In the genomic region with DNA sequence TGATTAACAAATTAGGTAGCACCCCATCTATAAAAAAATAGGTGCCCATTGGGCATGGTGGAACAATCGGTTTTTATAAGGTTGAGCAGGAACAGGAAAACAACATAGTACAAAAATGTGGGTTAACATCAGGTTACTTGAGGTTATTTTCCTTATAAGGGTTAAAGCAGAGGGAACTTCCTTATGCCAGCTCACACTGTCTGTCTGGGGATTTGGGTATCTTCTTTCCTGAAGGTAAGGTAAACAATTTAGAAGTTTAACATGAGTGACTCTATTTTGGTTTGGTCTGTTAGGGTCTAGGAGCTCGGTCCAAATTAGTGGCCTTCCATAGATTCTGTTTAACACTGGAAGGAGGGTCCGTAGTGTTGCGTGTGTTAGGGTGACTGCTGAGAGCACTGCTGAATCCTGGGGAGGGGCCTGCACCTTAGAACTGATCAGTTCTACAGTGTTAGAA, we compare ENCODE assay signal across 8 cellular contexts. TPM values are rescaled to one million over a fixed set of nuclear protein-coding genes. Genes with fewer than 3 reads are reported as not detected.
DNase-seq lines count a peak whose midpoint lies in the region; ATAC-seq, FAIRE-seq and TF ChIP-seq lines count a peak whose summit lies in the region.

No MANE protein-coding gene starts in this region.

- no peaks in the 10 kb centered on the region for H3K27me3 Mint-ChIP-seq in activated naive CD4-positive, alpha-beta T cell treated with anti-CD3 and anti-CD28 coated beads, Interleukin-2, amount 10 ng/mL, durations not matched to agents 7 days and 5 days

- H3K4me2 ChIP-seq in PC-3 (ENCODE audit: low read length) (peak overlapping the region; percentile 43), smooth muscle cell (peak overlapping the region; percentile 68)

- H3K27ac ChIP-seq in PC-3 (ENCODE audit: low read length) (peak overlapping the region; percentile 7; the same call in 1 of the 2 replicates), smooth muscle cell (ENCODE audit: low read depth) (peak overlapping the region; percentile 96)

- no TSS peak for BruUV-seq in PC-3 (replicated peaks; lab: Mats Ljungman, UMichigan)

- peaks cover 17% of the 10 kb centered on the region for H3K36me3 ChIP-seq in PC-3 (ENCODE audit: low read depth, low read length)
- H3K36me3 ChIP-seq in smooth muscle cell (ENCODE audit: low read depth): no peaks in the 10 kb centered on the region

- POLR2A ChIA-PET in PC-3 (lab: Charles Lee; ENCODE audit: unreplicated experiment): no interaction called here

- intact Hi-C loops in PC-3 (cut with micrococcal nuclease): no loop called here

- H3K36me3 Mint-ChIP-seq in activated naive CD4-positive, alpha-beta T cell treated with anti-CD3 and anti-CD28 coated beads, Interleukin-2, amount 10 ng/mL, durations not matched to agents 7 days and 5 days: peaks cover 66% of the 10 kb centered on the region

- H4K20me1 ChIP-seq in PC-3 (ENCODE audit: low read length): no peaks in the 10 kb centered on the region
- peaks cover 54% of the 10 kb centered on the region for H4K20me1 ChIP-seq in smooth muscle cell (ENCODE audit: low read depth)

- H3K27me3 ChIP-seq in PC-3 (ENCODE audit: low read length): no peaks in the 10 kb centered on the region
- no peaks in the 10 kb centered on the region for H3K27me3 ChIP-seq in smooth muscle cell (ENCODE audit: low read depth)

- H2AFZ ChIP-seq in PC-3 (ENCODE audit: low read length) (no peak overlapping the region), smooth muscle cell (ENCODE audit: low read depth) (no peak overlapping the region)

- H3F3A ChIP-seq in PC-3 (ENCODE audit: low read length, unreplicated experiment) (peaks cover 8% of the 10 kb centered on the region), smooth muscle cell (ENCODE audit: low read depth) (peaks cover 47% of the 10 kb centered on the region)

- H3K9me3 Mint-ChIP-seq in activated naive CD4-positive, alpha-beta T cell treated with anti-CD3 and anti-CD28 coated beads, Interleukin-2, amount 10 ng/mL, durations not matched to agents 7 days and 5 days: peaks cover 1% of the 10 kb centered on the region

- no peak for FAIRE-seq in frontal cortex (lab: Jason Lieb, UNC)

- no peaks in the 10 kb centered on the region for H3K9me2 ChIP-seq in PC-3 (replicated peaks; ENCODE audit: low read length)

- peak overlapping the region; percentile 86 for H3K4me3 Mint-ChIP-seq in activated naive CD4-positive, alpha-beta T cell treated with anti-CD3 and anti-CD28 coated beads, Interleukin-2, amount 10 ng/mL, durations not matched to agents 7 days and 5 days

- WGBS in smooth muscle cell (ENCODE audit: low lambda C conversion rate): 68% methylated on average over 4 of the region's 4 CpGs

- peak overlapping the region; percentile 96 for H3K27ac Mint-ChIP-seq in activated naive CD4-positive, alpha-beta T cell treated with anti-CD3 and anti-CD28 coated beads, Interleukin-2, amount 10 ng/mL, durations not matched to agents 7 days and 5 days

- peak; percentile 44 for DNase-seq in activated naive CD4-positive, alpha-beta T cell treated with anti-CD3 and anti-CD28 coated beads, Interleukin-2, amount 10 ng/mL, durations not matched to agents 7 days and 5 days
- no peak for DNase-seq in activated naive CD4-positive, alpha-beta T cell treated with Interleukin-2 at 50 U/mL for 16 hours
- DNase-seq in PC-3 (peak; percentile 41), smooth muscle cell (lab: John Stamatoyannopoulos, UW; ENCODE audit: unreplicated experiment) (no peak), AG08395 (ENCODE audit: low spot score) (no peak), frontal cortex (ENCODE audit: low spot score in 2 of 2) (no peak)
- no peak for DNase-seq in stimulated activated CD4-positive, alpha-beta T cell treated with anti-CD3 and anti-CD28 coated beads, Interleukin-2, amount 100 ng/mL, for 48 hours

- H3K9me3 ChIP-seq in PC-3 (ENCODE audit: low read length) (no peaks in the 10 kb centered on the region), smooth muscle cell (replicated peaks; ENCODE audit: low read depth) (no peaks in the 10 kb centered on the region)

- H3K4me1 Mint-ChIP-seq in activated naive CD4-positive, alpha-beta T cell treated with anti-CD3 and anti-CD28 coated beads, Interleukin-2, amount 10 ng/mL, durations not matched to agents 7 days and 5 days: peaks cover 82% of the 10 kb centered on the region

- CTCF ChIA-PET in activated naive CD4-positive, alpha-beta T cell treated with anti-CD3 and anti-CD28 coated beads, Interleukin-2, amount 10 ng/mL, durations not matched to agents 7 days and 5 days (lab: Charles Lee): interaction anchor here (0.6 to 8.1 kb wide), 10 partner anchors 12 to 118 kb away, joined by 3 to 68 read pairs (median 5); a partner anchor contains a TSS
- CTCF ChIA-PET in PC-3 (lab: Charles Lee): interaction anchor here (0.7 kb wide), 1 partner anchor 116 kb away, joined by 3 read pairs; no protein-coding TSS in a partner anchor

- ATAC-seq in PC-3: peak; percentile 68
- ATAC-seq in esophagus mucosa: peak; percentile 58

- TF ChIP-seq CTCF in PC-3 (conservative IDR thresholded peaks at IDR 0.05; ENCODE audit: low read depth, low read length) (no peak), smooth muscle cell (IDR thresholded peaks at IDR 0.05; ENCODE audit: borderline replicate concordance, insufficient read depth, poor library complexity, severe bottlenecking) (no peak)

- H3K79me2 ChIP-seq in PC-3 (ENCODE audit: low read length) (peaks cover 92% of the 10 kb centered on the region), smooth muscle cell (ENCODE audit: low read depth) (peaks cover 100% of the 10 kb centered on the region)

- H3K9ac ChIP-seq in PC-3 (ENCODE audit: low read length) (no peak overlapping the region), smooth muscle cell (ENCODE audit: low read depth) (peak overlapping the region; percentile 18)

- peaks cover 56% of the 10 kb centered on the region for H3K4me1 ChIP-seq in PC-3 (ENCODE audit: insufficient read depth, low read length)
- H3K4me1 ChIP-seq in smooth muscle cell (ENCODE audit: low read depth): peaks cover 56% of the 10 kb centered on the region

- H3K4me3 ChIP-seq in PC-3 (ENCODE audit: low read length) (no peak overlapping the region), smooth muscle cell (no peak overlapping the region)

RNA-seq across cellular contexts. Expression of a gene that starts 14.7 kb away (rescaled TPM):
- 42.7 and 50.6 TPM in 2 replicates for total RNA-seq in PC-3 (2014; rRNA removed)
- 67.5 TPM for total RNA-seq in esophagus mucosa
- total RNA-seq in smooth muscle cell: 99.2 and 132 TPM in 2 replicates
- 64.4 and 81.6 TPM in 2 replicates for polyA plus RNA-seq in smooth muscle cell
- total RNA-seq in frontal cortex: 108 TPM

Comparison
In these comparisons a context has a peak if more than half of its experiments do, and no peak if none do; other contexts are left out.
1. DNase-seq: peak in activated naive CD4-positive, alpha-beta T cell treated with anti-CD3 and anti-CD28 coated beads, Interleukin-2, amount 10 ng/mL, durations not matched to agents 7 days and 5 days (single experiment) and PC-3 (single experiment); none in activated naive CD4-positive, alpha-beta T cell treated with Interleukin-2 at 50 U/mL for 16 hours (single experiment), smooth muscle cell (single experiment), AG08395 (single experiment), frontal cortex (0 of 2) and stimulated activated CD4-positive, alpha-beta T cell treated with anti-CD3 and anti-CD28 coated beads, Interleukin-2, amount 100 ng/mL, for 48 hours (0 of 2).